Comparison of ENCODE assay signal across 1 cellular context in the genomic region with DNA sequence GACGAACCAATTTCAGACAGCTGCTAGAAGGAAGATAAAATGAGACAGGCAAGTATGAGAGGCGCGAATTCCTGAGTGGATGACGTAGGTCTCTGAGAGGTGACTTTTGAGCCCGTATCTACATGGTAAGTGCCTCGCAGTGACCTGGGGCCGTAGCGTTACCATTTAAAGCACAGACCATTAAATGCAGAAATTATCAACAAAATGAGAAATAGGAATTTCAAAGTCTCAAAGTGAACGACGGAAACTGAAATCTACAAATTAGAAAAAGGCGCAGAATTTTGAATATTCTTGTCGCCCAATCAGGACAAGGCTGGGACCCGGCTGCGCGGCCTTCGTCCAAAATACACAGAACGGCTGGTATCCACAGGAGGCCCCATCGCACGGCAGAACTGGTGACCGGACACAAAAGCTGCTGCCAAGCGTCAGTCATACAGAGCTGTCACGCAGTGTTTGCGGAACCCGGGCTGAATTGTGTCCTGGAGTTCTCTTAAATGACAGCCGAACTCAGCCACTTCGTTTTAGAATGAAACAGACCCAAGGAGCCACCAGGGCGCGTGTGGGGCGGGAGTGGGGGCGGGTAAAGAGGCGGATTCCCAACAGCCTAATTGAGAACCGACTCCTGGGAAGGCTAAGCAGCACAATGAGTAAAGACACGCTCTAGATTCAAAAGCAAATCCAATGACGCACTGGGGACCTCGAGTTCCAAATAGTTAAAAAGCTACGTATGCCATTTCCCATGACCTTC.
TF ChIP-seq lines count a peak whose summit lies in the region.

No MANE protein-coding gene starts in this region.

TF ChIP-seq in A549, 52 proteins besides CTCF, POLR2A, EP300 and RAD21 (continued from another document):
- no peak; the same call in 1 of the 2 replicates for TF ChIP-seq POLR2AphosphoS2 (conservative IDR thresholded peaks at IDR 0.05; ENCODE audit: low read length)
- TF ChIP-seq, protein P1, sequence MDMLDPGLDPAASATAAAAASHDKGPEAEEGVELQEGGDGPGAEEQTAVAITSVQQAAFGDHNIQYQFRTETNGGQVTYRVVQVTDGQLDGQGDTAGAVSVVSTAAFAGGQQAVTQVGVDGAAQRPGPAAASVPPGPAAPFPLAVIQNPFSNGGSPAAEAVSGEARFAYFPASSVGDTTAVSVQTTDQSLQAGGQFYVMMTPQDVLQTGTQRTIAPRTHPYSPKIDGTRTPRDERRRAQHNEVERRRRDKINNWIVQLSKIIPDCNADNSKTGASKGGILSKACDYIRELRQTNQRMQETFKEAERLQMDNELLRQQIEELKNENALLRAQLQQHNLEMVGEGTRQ (IDR thresholded peaks at IDR 0.05) = no peak
- no peak for TF ChIP-seq HOXB13 (CRISPR knock-in tag; IDR thresholded peaks at IDR 0.05; ENCODE audit: low read depth)
- TF ChIP-seq ZC3H11A (IDR thresholded peaks at IDR 0.05) = no peak
- peak; percentile 94 for TF ChIP-seq TFCP2L1 (CRISPR knock-in tag; IDR thresholded peaks at IDR 0.05)
- no peak for TF ChIP-seq RFX5 (IDR thresholded peaks at IDR 0.05)
- no peak for TF ChIP-seq EHMT2 (IDR thresholded peaks at IDR 0.05; ENCODE audit: low read depth)
- TF ChIP-seq PHF8 (IDR thresholded peaks at IDR 0.05; ENCODE audit: borderline replicate concordance, low read depth) = no peak
- TF ChIP-seq HEYL (CRISPR knock-in tag; IDR thresholded peaks at IDR 0.05) = no peak
- peak; percentile 22; the same call in 1 of the 2 replicates for TF ChIP-seq GATA3 (IDR thresholded peaks at IDR 0.05; ENCODE audit: borderline replicate concordance)
- TF ChIP-seq KDM1A (IDR thresholded peaks at IDR 0.05; ENCODE audit: low read depth) = no peak
- no peak for TF ChIP-seq JUNB (IDR thresholded peaks at IDR 0.05)
- peak; percentile 96 for TF ChIP-seq HOXA7 (CRISPR knock-in tag; IDR thresholded peaks at IDR 0.05)
- no peak for TF ChIP-seq MAZ (IDR thresholded peaks at IDR 0.05; ENCODE audit: borderline replicate concordance, low read depth, low read length)
- no peak for TF ChIP-seq CBX2 (IDR thresholded peaks at IDR 0.05; ENCODE audit: borderline replicate concordance, low read depth)
- TF ChIP-seq RCOR1 (IDR thresholded peaks at IDR 0.05; ENCODE audit: low read depth, low read length) = no peak
- no peak for TF ChIP-seq RNF2 (IDR thresholded peaks at IDR 0.05; ENCODE audit: borderline replicate concordance, low read depth)
- 0 out of 2 replicates have a peak, but pooled peaks have one; percentile 54 for TF ChIP-seq HOXB5 (CRISPR knock-in tag; IDR thresholded peaks at IDR 0.05)
- no peak for TF ChIP-seq HMGXB4 (CRISPR knock-in tag; IDR thresholded peaks at IDR 0.05; ENCODE audit: borderline replicate concordance)
- no peak for TF ChIP-seq SMC3 (IDR thresholded peaks at IDR 0.05)
- TF ChIP-seq SREBF2 (IDR thresholded peaks at IDR 0.05) = no peak
- no peak for TF ChIP-seq BHLHE40 (IDR thresholded peaks at IDR 0.05; ENCODE audit: low read depth, low read length)
- TF ChIP-seq ELK1 (IDR thresholded peaks at IDR 0.05; ENCODE audit: low read depth, low read length) = no peak
- TF ChIP-seq ATOH8 (CRISPR knock-in tag; IDR thresholded peaks at IDR 0.05; ENCODE audit: low read depth) = peak; percentile 56; the same call in 1 of the 2 replicates
- TF ChIP-seq JUN (IDR thresholded peaks at IDR 0.05) = peak in 1 of 2 experiments; percentile 67; a peak in 4 of 5 replicates
- TF ChIP-seq REST (IDR thresholded peaks at IDR 0.05) = no peak
- no peak for TF ChIP-seq HDAC2 (IDR thresholded peaks at IDR 0.05)
- TF ChIP-seq, protein P2, sequence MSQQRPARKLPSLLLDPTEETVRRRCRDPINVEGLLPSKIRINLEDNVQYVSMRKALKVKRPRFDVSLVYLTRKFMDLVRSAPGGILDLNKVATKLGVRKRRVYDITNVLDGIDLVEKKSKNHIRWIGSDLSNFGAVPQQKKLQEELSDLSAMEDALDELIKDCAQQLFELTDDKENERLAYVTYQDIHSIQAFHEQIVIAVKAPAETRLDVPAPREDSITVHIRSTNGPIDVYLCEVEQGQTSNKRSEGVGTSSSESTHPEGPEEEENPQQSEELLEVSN (IDR thresholded peaks at IDR 0.05; ENCODE audit: borderline replicate concordance, low read depth) = no peak
- no peak for TF ChIP-seq ZSCAN20 (CRISPR knock-in tag; IDR thresholded peaks at IDR 0.05)
- no peak for TF ChIP-seq CBX8 (IDR thresholded peaks at IDR 0.05)
- no peak for TF ChIP-seq FOSL2 (IDR thresholded peaks at IDR 0.05)
- TF ChIP-seq FOSL2 (CRISPR knock-in tag; IDR thresholded peaks at IDR 0.05) = peak; percentile 14; the same call in 1 of the 2 replicates
- no peak for TF ChIP-seq MAFK (IDR thresholded peaks at IDR 0.05; ENCODE audit: partially characterized antibody)
